Comparison of ENCODE assay signal across 11 cellular contexts in the genomic region with DNA sequence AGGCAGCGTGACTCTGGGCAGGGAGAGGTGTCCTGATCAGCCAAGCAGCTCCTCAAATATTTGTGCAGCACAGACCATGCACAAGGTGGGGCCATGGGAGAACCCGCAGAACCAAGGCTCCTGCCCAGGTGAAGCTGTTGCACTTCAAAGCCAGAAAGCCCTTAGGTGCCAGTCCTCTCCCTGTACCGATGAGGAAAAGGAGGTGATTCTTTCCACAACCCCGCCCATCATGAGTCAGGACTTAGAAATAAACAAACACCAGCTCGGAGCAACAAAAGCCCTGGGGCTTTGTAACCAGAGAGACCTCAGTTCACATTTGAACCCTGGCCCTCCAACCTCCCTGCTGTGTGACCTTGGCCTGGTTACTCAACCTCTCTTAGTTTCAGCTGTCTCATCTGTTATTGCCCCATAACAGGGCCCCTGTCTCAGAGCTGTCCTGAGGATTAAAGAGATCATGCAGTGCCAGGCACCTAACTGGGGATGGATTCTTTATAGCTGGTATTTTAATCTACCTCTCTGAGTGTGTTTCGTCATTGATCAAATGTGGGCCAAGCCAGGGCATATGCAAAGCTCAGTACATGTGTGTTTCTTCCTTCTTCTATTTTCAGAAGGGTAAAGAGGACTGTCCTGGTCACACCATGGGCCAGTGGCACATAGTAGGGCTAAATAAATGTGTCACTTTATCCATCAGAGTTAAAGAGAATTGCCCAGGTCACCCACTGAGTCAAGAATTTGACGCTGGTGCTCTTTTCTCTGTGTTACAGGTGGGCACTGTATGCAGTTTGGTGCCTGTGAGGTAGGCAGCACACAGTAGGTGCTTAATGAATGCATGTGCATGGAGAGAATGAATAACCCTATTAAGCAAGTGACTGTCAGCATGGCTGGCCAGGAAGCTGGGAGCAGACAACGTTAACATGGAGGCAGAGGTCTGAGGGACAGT. TPM values are rescaled to one million over a fixed set of nuclear protein-coding genes. Genes with fewer than 3 reads are reported as not detected.
DNase-seq lines count a peak whose midpoint lies in the region; ATAC-seq and TF ChIP-seq lines count a peak whose summit lies in the region.
"Had no signal": no experiment of that assay in that cellular context is flagged by ENCODE, and none has a peak within 500 bp of the region (broad histone marks: within the 10 kb centered on the region; RNA-seq: fewer than 3 reads in every experiment).

No MANE protein-coding gene starts in this region.

- H3K27me3 ChIP-seq in BJ (ENCODE audit: control insufficient read depth, insufficient read depth, low read length) = peaks cover 17% of the 10 kb centered on the region

- no peaks in the 10 kb centered on the region for H3K36me3 ChIP-seq in BJ (ENCODE audit: control insufficient read depth, insufficient read depth, low read length)

- peak; percentile 4 for DNase-seq in BJ (ENCODE audit: low read depth)
- DNase-seq in HT1080 (ENCODE audit: low read depth) = peak; percentile 32
- DNase-seq in amniotic epithelial cell (ENCODE audit: low read depth) = peak; percentile 97
- DNase-seq in left lobe of liver (ENCODE audit: low spot score) = peak; percentile 67
- no peak for DNase-seq in cerebellar nuclear complex (lab: John Stamatoyannopoulos, UW)
- DNase-seq in COLO829 (ENCODE audit: low spot score) = no peak
- DNase-seq in NCI-H2107 (lab: John Stamatoyannopoulos, UW) = no peak
- no peak for DNase-seq in NCI-H1092 treated with DMSO at 0.1 percent for 48 hours (lab: John Stamatoyannopoulos, UW)
- DNase-seq: central memory CD4-positive, alpha-beta T cell; midbrain had no signal

- H3K4me3 ChIP-seq in BJ (ENCODE audit: low read depth, low read length) = no peak overlapping the region

- ATAC-seq in left lobe of liver = peak; percentile 79

- no peak for TF ChIP-seq CTCF in BJ (IDR thresholded peaks at IDR 0.05; ENCODE audit: insufficient read depth, low read depth, low read length)

- CTCF ChIA-PET in BJ (lab: Yijun Ruan, JAX) = no interaction called here

- POLR2A ChIA-PET in BJ (lab: Charles Lee) = no interaction called here

RNA-seq across cellular contexts. Expression of a gene that starts 1.4 kb away (rescaled TPM):
- not detected in 2 replicates for polyA plus RNA-seq in BJ (2011; rRNA removed)
- not detected in 2 replicates for polyA minus RNA-seq in BJ (2011; rRNA and poly(A)+ RNA removed)
- total RNA-seq in HT1080 (2014; rRNA removed; shearing (Covaris generic)) = not detected in 2 replicates
- polyA plus RNA-seq in HT1080 (2015; cell fraction: cytosol; rRNA removed) = not detected in 2 replicates
- polyA plus RNA-seq in HT1080 (2015; cell fraction: nucleus; rRNA removed) = not detected in 2 replicates
- total RNA-seq in left lobe of liver = 0.63 TPM
- polyA plus RNA-seq: IgD-negative memory B cell had no signal

RNA-seq across cellular contexts. Expression of a gene that starts 36.4 kb away (rescaled TPM):
- polyA plus RNA-seq in BJ (2011; rRNA removed) = 615 and 873 TPM in 2 replicates
- 103 and 144 TPM in 2 replicates for polyA minus RNA-seq in BJ (2011; rRNA and poly(A)+ RNA removed)
- total RNA-seq in HT1080 (2014; rRNA removed; shearing (Covaris generic)) = 208 and 262 TPM in 2 replicates
- polyA plus RNA-seq in HT1080 (2015; cell fraction: cytosol; rRNA removed) = 252 and 293 TPM in 2 replicates
- polyA plus RNA-seq in HT1080 (2015; cell fraction: nucleus; rRNA removed) = 209 and 234 TPM in 2 replicates
- 275 TPM for total RNA-seq in left lobe of liver

RNA-seq across cellular contexts. Expression of a gene that starts 36.8 kb away (rescaled TPM):
- polyA plus RNA-seq in BJ (2011; rRNA removed) = 3.7 and 4.1 TPM in 2 replicates
- polyA minus RNA-seq in BJ (2011; rRNA and poly(A)+ RNA removed) = 2.8 and 4.9 TPM in 2 replicates
- 5.5 and 6.1 TPM in 2 replicates for total RNA-seq in HT1080 (2014; rRNA removed; shearing (Covaris generic))
- 6.1 and 6.2 TPM in 2 replicates for polyA plus RNA-seq in HT1080 (2015; cell fraction: cytosol; rRNA removed)
- 6.9 and 10.7 TPM in 2 replicates for polyA plus RNA-seq in HT1080 (2015; cell fraction: nucleus; rRNA removed)
- total RNA-seq in left lobe of liver = 2.9 TPM

Comparison
In these comparisons a context has a peak if more than half of its experiments do, and no peak if none do; other contexts are left out.
1. DNase-seq: peak in BJ (single experiment), HT1080 (single experiment), amniotic epithelial cell (single experiment) and left lobe of liver (single experiment); none in cerebellar nuclear complex (0 of 2), COLO829 (single experiment), NCI-H2107 (single experiment) and NCI-H1092 treated with DMSO at 0.1 percent for 48 hours (single experiment).